20 cellular contexts compared by ENCODE assay signal in genomic region chr2:218328294-218328693, GRCh38. TPM values are rescaled to one million over a fixed set of nuclear protein-coding genes. Genes with fewer than 3 reads are reported as not detected.
"Had no signal": no experiment of that assay in that cellular context is flagged by ENCODE, and none has a peak within 500 bp of the region (broad histone marks: within the 10 kb centered on the region; RNA-seq: fewer than 3 reads in every experiment).

No MANE protein-coding gene starts in this region.

- H3K9me3 Mint-ChIP-seq: activated CD4-positive, alpha-beta T cell treated with anti-CD3 and anti-CD28 coated beads, Interleukin-2, amount 10 ng/mL, durations not matched to agents 24 days and 14 days; activated T-helper 1 cell treated with anti-CD3 and anti-CD28 coated beads, Interleukin-12 subunit alpha, Interleukin-12 subunit beta, Interleukin-2, Interleukin-4 antibody, amounts not matched to agents 30 ng/mL and 10 ng/mL and 1 ng/mL, durations not matched to agents 14 hours and 24 hours and 36 hours; naive B cell; T-helper 2 cell treated with Interferon-gamma antibody and Interleukin-4, amounts not matched to agents 5 μg/mL and 100 μg/mL, for 36 hours had no signal

- H3K36me3 Mint-ChIP-seq: naive B cell had no signal

- H3K27ac ChIP-seq: ascending aorta, gastroesophageal sphincter had no signal

- H3K27me3 ChIP-seq: ascending aorta, gastroesophageal sphincter had no signal

- H3K4me3 Mint-ChIP-seq: activated CD4-positive, alpha-beta T cell treated with anti-CD3 and anti-CD28 coated beads, Interleukin-2, amount 10 ng/mL, durations not matched to agents 24 days and 14 days; activated T-helper 1 cell treated with anti-CD3 and anti-CD28 coated beads, Interleukin-12 subunit alpha, Interleukin-12 subunit beta, Interleukin-2, Interleukin-4 antibody, amounts not matched to agents 30 ng/mL and 10 ng/mL and 1 ng/mL, durations not matched to agents 14 hours and 24 hours and 36 hours; T-helper 2 cell treated with Interferon-gamma antibody and Interleukin-4, amounts not matched to agents 5 μg/mL and 100 μg/mL, for 36 hours had no signal

- H3K36me3 ChIP-seq: ascending aorta, gastroesophageal sphincter, prostate gland had no signal

- H3K4me3 ChIP-seq: ascending aorta, gastroesophageal sphincter, prostate gland, skin epidermis had no signal

- ATAC-seq: gastroesophageal sphincter, right cardiac atrium had no signal

- H3K9me3 ChIP-seq: ascending aorta, gastroesophageal sphincter, prostate gland had no signal

- DNase-seq: activated CD4-positive, alpha-beta T cell treated with anti-CD3 and anti-CD28 coated beads, Interleukin-2, amount 10 ng/mL, durations not matched to agents 24 days and 14 days; activated CD4-positive, CD25-positive, alpha-beta regulatory T cell; mammary epithelial cell; naive B cell; occipital lobe; right cardiac atrium; stimulated activated CD4-positive, alpha-beta T cell treated with anti-CD3 and anti-CD28 coated beads, Interleukin-4, amount 100 ng/mL, for 24 hours; stimulated activated naive CD4-positive, alpha-beta T cell treated with Interleukin-2 at 50 U/mL for 16 hours; SW 1271 had no signal

- H3K27ac Mint-ChIP-seq: activated CD4-positive, alpha-beta T cell treated with anti-CD3 and anti-CD28 coated beads, Interleukin-2, amount 10 ng/mL, durations not matched to agents 24 days and 14 days; activated T-helper 1 cell treated with anti-CD3 and anti-CD28 coated beads, Interleukin-12 subunit alpha, Interleukin-12 subunit beta, Interleukin-2, Interleukin-4 antibody, amounts not matched to agents 30 ng/mL and 10 ng/mL and 1 ng/mL, durations not matched to agents 14 hours and 24 hours and 36 hours; T-helper 2 cell treated with Interferon-gamma antibody and Interleukin-4, amounts not matched to agents 5 μg/mL and 100 μg/mL, for 36 hours had no signal

RNA-seq across cellular contexts. Expression of gene CATIP, which starts 28.4 kb away (rescaled TPM):
- total RNA-seq: activated CD4-positive, alpha-beta T cell treated with anti-CD3 and anti-CD28 coated beads, Interleukin-2, amount 10 ng/mL, durations not matched to agents 24 days and 14 days; activated T-helper 1 cell treated with anti-CD3 and anti-CD28 coated beads, Interleukin-12 subunit alpha, Interleukin-12 subunit beta, Interleukin-2, Interleukin-4 antibody, amounts not matched to agents 30 ng/mL and 10 ng/mL and 1 ng/mL, durations not matched to agents 14 hours and 24 hours and 36 hours; ascending aorta; bronchial epithelial cell; chondrocyte; dermis microvascular lymphatic vessel endothelial cell; epithelial cell of proximal tubule; gastroesophageal sphincter; mammary epithelial cell; mononuclear cell; right cardiac atrium had no signal

RNA-seq across cellular contexts. Expression of gene SLC11A1, which starts 53.8 kb away (rescaled TPM):
- total RNA-seq: epithelial cell of proximal tubule had no signal
